26 cellular contexts compared by ENCODE assay signal in the genomic region with DNA sequence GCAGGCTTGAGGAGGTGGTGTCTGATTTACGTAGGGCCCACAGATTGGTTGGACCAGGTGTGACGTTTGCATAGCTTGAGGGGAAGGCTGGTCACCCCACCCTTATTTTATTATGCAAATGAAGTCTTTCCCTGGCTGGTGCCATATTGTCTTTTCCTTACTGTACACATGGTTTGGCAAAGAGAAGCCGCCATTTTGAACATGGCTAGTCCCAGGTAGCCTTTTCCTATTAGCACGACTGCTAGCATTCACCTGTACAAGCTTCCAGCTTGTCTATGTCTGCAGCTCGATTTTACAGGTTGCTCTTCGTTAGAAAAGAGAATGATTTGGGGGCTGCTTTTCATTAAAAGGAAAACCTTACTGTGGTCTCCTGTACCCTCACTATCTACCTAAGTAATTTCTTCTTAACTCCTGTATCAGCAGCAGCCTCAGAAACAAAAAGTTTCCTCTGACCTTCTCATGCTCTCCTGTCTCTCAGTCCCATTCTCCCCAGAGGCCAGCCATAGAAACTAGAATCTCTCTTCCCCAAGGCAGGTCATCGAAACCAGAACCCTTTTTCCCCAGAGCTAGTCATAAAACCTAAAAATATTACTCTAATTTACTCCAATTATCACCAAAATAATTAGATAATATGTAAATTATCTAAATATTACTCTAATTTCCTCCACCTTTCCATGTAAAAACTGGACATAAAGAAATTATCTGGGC.
"Had no signal": no experiment of that assay in that cellular context is flagged by ENCODE, and none has a peak within 500 bp of the region (broad histone marks: within the 10 kb centered on the region; RNA-seq: fewer than 3 reads in every experiment).

No MANE protein-coding gene starts in this region.

- FAIRE-seq: astrocyte had no signal

- ATAC-seq: activated CD4-positive, alpha-beta T cell treated with anti-CD3 and anti-CD28 coated beads for 36 hours; activated T-helper 17 cell treated with anti-CD3 and anti-CD28 coated beads, Interleukin-2, amount 50 U/mL, for 72 hours had no signal

- H3K27ac ChIP-seq: Peyer's patch, RWPE1, SJCRH30, WERI-Rb-1 had no signal

- H3K27me3 ChIP-seq: Peyer's patch, SJCRH30 had no signal

- H3K9ac ChIP-seq: SK-N-SH had no signal

- H3K9me3 Mint-ChIP-seq: activated CD4-positive, alpha-beta memory T cell treated with anti-CD3 and anti-CD28 coated beads, Interleukin-2, amount 10 ng/mL, durations not matched to agents 7 days and 5 days; activated T-helper 17 cell treated with anti-CD3 and anti-CD28 coated beads, Interleukin-2, amount 50 U/mL, for 72 hours; central memory CD8-positive, alpha-beta T cell had no signal

- H3K4me3 Mint-ChIP-seq: activated CD4-positive, alpha-beta memory T cell treated with anti-CD3 and anti-CD28 coated beads, Interleukin-2, amount 10 ng/mL, durations not matched to agents 7 days and 5 days; activated CD4-positive, alpha-beta T cell treated with anti-CD3 and anti-CD28 coated beads for 36 hours; activated naive CD4-positive, alpha-beta T cell treated with anti-CD3 and anti-CD28 coated beads for 36 hours; activated naive CD8-positive, alpha-beta T cell; activated T-helper 17 cell treated with anti-CD3 and anti-CD28 coated beads, Interleukin-2, amount 50 U/mL, for 72 hours; brain; central memory CD8-positive, alpha-beta T cell had no signal

- H3K4me1 Mint-ChIP-seq: activated CD4-positive, alpha-beta T cell treated with anti-CD3 and anti-CD28 coated beads for 36 hours; central memory CD8-positive, alpha-beta T cell had no signal

- H3K36me3 ChIP-seq: Peyer's patch, SJCRH30, WERI-Rb-1 had no signal

- H3K4me2 ChIP-seq: SK-N-SH had no signal

- DNase-seq: activated CD4-positive, alpha-beta memory T cell treated with anti-CD3 and anti-CD28 coated beads, Interleukin-2, amount 10 ng/mL, durations not matched to agents 7 days and 5 days; activated CD4-positive, alpha-beta T cell treated with anti-CD3 and anti-CD28 coated beads for 36 hours; activated CD4-positive, alpha-beta T cell treated with anti-CD3 and anti-CD28 coated beads, Interleukin-2, amount 50 U/mL, for 1 hour; activated gamma-delta T cell; activated naive CD4-positive, alpha-beta T cell treated with anti-CD3 and anti-CD28 coated beads for 36 hours; activated T-cell treated with anti-CD3 and anti-CD28 coated beads for 4 hours; activated T-cell treated with anti-CD3 and anti-CD28 coated beads, Interleukin-2, amount 50 U/mL, for 48 hours; amygdala; NCI-H1048; NCI-H146; NCI-H187 treated with DMSO at 0.1 percent for 48 hours; NCI-H2171 treated with DMSO at 0.1 percent for 48 hours; NCI-H226; NCI-H69; Peyer's patch; Right ventricle myocardium superior; SJCRH30; SK-N-SH; T-helper 1 cell; WERI-Rb-1 had no signal

- H3K27ac Mint-ChIP-seq: activated CD4-positive, alpha-beta memory T cell treated with anti-CD3 and anti-CD28 coated beads, Interleukin-2, amount 10 ng/mL, durations not matched to agents 7 days and 5 days; activated CD4-positive, alpha-beta T cell treated with anti-CD3 and anti-CD28 coated beads for 36 hours; activated naive CD4-positive, alpha-beta T cell treated with anti-CD3 and anti-CD28 coated beads for 36 hours; activated naive CD8-positive, alpha-beta T cell; activated T-helper 17 cell treated with anti-CD3 and anti-CD28 coated beads, Interleukin-2, amount 50 U/mL, for 72 hours; brain had no signal

- H3K36me3 Mint-ChIP-seq: brain had no signal

- H3K9me3 ChIP-seq: Peyer's patch, SJCRH30, SK-N-SH had no signal

- H3K4me3 ChIP-seq: Peyer's patch, SJCRH30 had no signal

- H3K9me2 ChIP-seq: SK-N-SH had no signal

- H3K4me1 ChIP-seq: Peyer's patch, SJCRH30 had no signal

- H3K27me3 Mint-ChIP-seq: activated CD4-positive, alpha-beta memory T cell treated with anti-CD3 and anti-CD28 coated beads, Interleukin-2, amount 10 ng/mL, durations not matched to agents 7 days and 5 days; activated CD4-positive, alpha-beta T cell treated with anti-CD3 and anti-CD28 coated beads for 36 hours; activated naive CD8-positive, alpha-beta T cell; activated T-helper 17 cell treated with anti-CD3 and anti-CD28 coated beads, Interleukin-2, amount 50 U/mL, for 72 hours; brain; central memory CD8-positive, alpha-beta T cell had no signal
